8 cellular contexts compared by ENCODE assay signal in genomic region chr9:124941689-124942561, GRCh38. TPM values are rescaled to one million over a fixed set of nuclear protein-coding genes. Genes with fewer than 3 reads are reported as not detected.
DNase-seq lines count a peak whose midpoint lies in the region; ATAC-seq and TF ChIP-seq lines count a peak whose summit lies in the region.

No MANE protein-coding gene starts in this region.

- H3K9me3 ChIP-seq in stomach smooth muscle (ENCODE audit: control insufficient read depth in 2 of 2, low read length in 2 of 2): no peaks in the 10 kb centered on the region

- ATAC-seq in GM18517 (IDR thresholded peaks at IDR 0.05; ENCODE audit: unreplicated experiment) (peak; percentile 21), HG02938 (IDR thresholded peaks at IDR 0.05; ENCODE audit: unreplicated experiment) (peak; percentile 11)

- peak; percentile 83 for DNase-seq in OCI-M1 (lab: John Stamatoyannopoulos, UW)
- peak; percentile 34 to 52 for DNase-seq in activated T-helper 1 cell treated with anti-CD3 and anti-CD28 coated beads, Interleukin-2, amount 50 U/mL, for 16 hours (ENCODE audit: low read depth in 1 of 2, low spot score in 1 of 2)
- DNase-seq in fibroblast of the aortic adventitia (ENCODE audit: low read depth): peak; percentile 11
- peak; percentile 40 for DNase-seq in neural crest cell (ENCODE audit: low read depth, low spot score)
- no peak for DNase-seq in NCI-H524 treated with DMSO at 0.1 percent for 48 hours (lab: John Stamatoyannopoulos, UW)

- no peaks in the 10 kb centered on the region for H3K27me3 Mint-ChIP-seq in neural crest cell (ENCODE audit: low read depth)

- no peaks in the 10 kb centered on the region for H3K9me3 Mint-ChIP-seq in neural crest cell

- H3K27ac Mint-ChIP-seq in neural crest cell (ENCODE audit: unreplicated experiment): peak overlapping the region; percentile 59

- H3K4me3 ChIP-seq in fibroblast of the aortic adventitia (ENCODE audit: low read depth, low read length) (peak overlapping the region; percentile 81), stomach smooth muscle (ENCODE audit: low read length in 2 of 2) (peak overlapping the region; percentile 56 to 90)

- peaks cover 2 to 3% of the 10 kb centered on the region in 2 donors for H3K36me3 ChIP-seq in stomach smooth muscle (ENCODE audit: control insufficient read depth in 2 of 2, insufficient read depth in 2 of 2, low read length in 2 of 2)

- H3K36me3 Mint-ChIP-seq in neural crest cell (ENCODE audit: low read depth): no peaks in the 10 kb centered on the region

- H3K4me1 Mint-ChIP-seq in neural crest cell: peaks cover 23% of the 10 kb centered on the region

- no peaks in the 10 kb centered on the region for H3K27me3 ChIP-seq in stomach smooth muscle (ENCODE audit: control insufficient read depth in 1 of 2, insufficient read depth in 2 of 2, low read length in 2 of 2)

- H3K4me3 Mint-ChIP-seq in neural crest cell: peak overlapping the region; percentile 86

- peak overlapping the region; percentile 97 to 98 for H3K9ac ChIP-seq in stomach smooth muscle (ENCODE audit: low read length in 2 of 2)

- H3K27ac ChIP-seq in stomach smooth muscle (ENCODE audit: low read length): peak overlapping the region; percentile 97

- TF ChIP-seq CTCF in fibroblast of the aortic adventitia (IDR thresholded peaks at IDR 0.05; ENCODE audit: insufficient read depth, low read length) (peak; percentile 25), neural crest cell (conservative IDR thresholded peaks at IDR 0.05) (no peak)

- peaks cover 12% of the 10 kb centered on the region for H3K4me1 ChIP-seq in stomach smooth muscle (ENCODE audit: control insufficient read depth, insufficient read depth, low read length)

RNA-seq across cellular contexts. Expression of gene GOLGA1, which starts 1.0 kb away (rescaled TPM):
- 13.9 and 53.1 TPM in 2 replicates for total RNA-seq in fibroblast of the aortic adventitia (ENCODE audit: low replicate concordance)
- total RNA-seq in neural crest cell: 15.9 and 18.7 TPM in 2 replicates
